Comparison of ENCODE assay signal across 19 cellular contexts in the genomic region with DNA sequence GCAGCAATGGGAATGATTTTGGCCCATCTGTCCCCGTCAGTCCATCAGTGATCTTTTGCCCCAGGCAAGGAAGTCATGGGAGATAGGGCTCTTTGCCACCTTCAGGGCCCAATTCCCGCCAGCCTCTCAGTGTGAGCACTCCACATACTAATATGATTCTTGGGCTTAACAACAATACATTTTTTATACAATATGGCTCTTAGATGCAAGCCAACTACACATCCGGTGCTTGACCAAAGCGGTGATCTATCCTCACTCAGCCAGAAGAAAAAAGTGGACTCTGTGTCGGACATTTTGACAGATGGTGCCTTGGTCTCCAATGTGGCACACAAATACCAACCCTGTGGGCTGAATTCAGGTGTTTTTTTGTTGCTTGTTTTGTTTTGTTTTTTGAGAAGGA.
A peak's percentile ranks its signal among the peaks of the same experiment; 100 is the strongest.
DNase-seq lines count a peak whose midpoint lies in the region; TF ChIP-seq lines count a peak whose summit lies in the region.
"Had no signal": no experiment of that assay in that cellular context is flagged by ENCODE, and none has a peak within 500 bp of the region (broad histone marks: within the 10 kb centered on the region; RNA-seq: fewer than 3 reads in every experiment).

No MANE protein-coding gene starts in this region.

- H3K4me3 Mint-ChIP-seq in brain = no peak overlapping the region
- no peak overlapping the region for H3K4me3 Mint-ChIP-seq in endodermal cell
- H3K4me3 Mint-ChIP-seq: CD4-positive, alpha-beta T cell; CD8-positive, alpha-beta T cell had no signal

- H3K27ac ChIP-seq in BLaER1 treated with 17β-estradiol and CSF1 and Interleukin-3, amounts not matched to agents 10 nM and 100 nM = peak overlapping the region in 8 of 11 experiments; percentile 90 to 99 (median 98); a peak in 15 of 22 replicates
- no peak overlapping the region for H3K27ac ChIP-seq in endodermal cell (ENCODE audit: low read depth, low read length)
- H3K27ac ChIP-seq: BLaER1, C4-2B had no signal

- no peaks in the 10 kb centered on the region for H3K36me3 ChIP-seq in BLaER1 treated with 17β-estradiol and CSF1 and Interleukin-3, amounts not matched to agents 10 nM and 100 nM
- H3K36me3 ChIP-seq in endodermal cell (ENCODE audit: control insufficient read depth, insufficient read depth, low read length) = no peaks in the 10 kb centered on the region
- H3K36me3 ChIP-seq: BE2C, BLaER1 had no signal

- no peaks in the 10 kb centered on the region for H3K27me3 ChIP-seq in BLaER1 treated with 17β-estradiol and CSF1 and Interleukin-3, amounts not matched to agents 10 nM and 100 nM
- H3K27me3 ChIP-seq in endodermal cell (ENCODE audit: control insufficient read depth, insufficient read depth, low read length, poor library complexity, severe bottlenecking) = peaks cover 10% of the 10 kb centered on the region
- H3K27me3 ChIP-seq: BE2C, BLaER1 had no signal

- H3K4me1 ChIP-seq in BLaER1 treated with 17β-estradiol and CSF1 and Interleukin-3, amounts not matched to agents 10 nM and 100 nM = peaks cover 42 to 77% (median 66%) of the 10 kb centered on the region in 10 experiments
- H3K4me1 ChIP-seq in endodermal cell (ENCODE audit: control insufficient read depth, insufficient read depth, low read length) = no peaks in the 10 kb centered on the region
- H3K4me1 ChIP-seq: BE2C had no signal

- H3K36me3 Mint-ChIP-seq in brain = no peaks in the 10 kb centered on the region
- H3K36me3 Mint-ChIP-seq in endodermal cell (ENCODE audit: low read depth) = no peaks in the 10 kb centered on the region
- H3K36me3 Mint-ChIP-seq: CD8-positive, alpha-beta T cell had no signal

- no peaks in the 10 kb centered on the region for H3K4me1 Mint-ChIP-seq in brain
- no peaks in the 10 kb centered on the region for H3K4me1 Mint-ChIP-seq in endodermal cell

- H3K4me3 ChIP-seq in BLaER1 treated with 17β-estradiol and CSF1 and Interleukin-3, amounts not matched to agents 10 nM and 100 nM = no peak overlapping the region
- no peak overlapping the region for H3K4me3 ChIP-seq in endodermal cell (ENCODE audit: low read length)
- H3K4me3 ChIP-seq: BLaER1, GM12878 had no signal

- TF ChIP-seq CTCF in brain (conservative IDR thresholded peaks at IDR 0.05) (no peak), endodermal cell (conservative IDR thresholded peaks at IDR 0.05) (no peak)

- no peaks in the 10 kb centered on the region for H4K20me1 ChIP-seq in BLaER1 treated with 17β-estradiol and CSF1 and Interleukin-3, amounts not matched to agents 10 nM and 100 nM
- H4K20me1 ChIP-seq: BLaER1 had no signal

- in situ Hi-C loops in G401 (cut with HindIII; ENCODE audit: low sequenced_read_pairs) = no loop called here

- H3K4me2 ChIP-seq in BLaER1 treated with 17β-estradiol and CSF1 and Interleukin-3, amounts not matched to agents 10 nM and 100 nM = peak overlapping the region in 3 of 11 experiments; percentile 87 to 96 (median 89); a peak in 1 of 22 replicates
- H3K4me2 ChIP-seq: BLaER1 had no signal

- H3K9ac ChIP-seq in BLaER1 treated with 17β-estradiol and CSF1 and Interleukin-3, amounts not matched to agents 10 nM and 100 nM = no peak overlapping the region
- H3K9ac ChIP-seq in endodermal cell (ENCODE audit: extremely low read depth, low read length, poor library complexity, severe bottlenecking) = no peak overlapping the region
- H3K9ac ChIP-seq: BLaER1 had no signal

- H3K27ac Mint-ChIP-seq in brain (peak overlapping the region in 3 of 5 experiments; percentile 59 to 69 (median 63)), endodermal cell (no peak overlapping the region)
- H3K27ac Mint-ChIP-seq: CD4-positive, alpha-beta T cell; CD8-positive, alpha-beta T cell had no signal

- WGBS in endodermal cell (ENCODE audit: insufficient coverage in 1 of 2, insufficient read length in 1 of 2), 2 experiments = 95 to 97% methylated on average over 5 of the region's 5 CpGs

- H3K27me3 Mint-ChIP-seq in brain = peaks cover 2% of the 10 kb centered on the region
- H3K27me3 Mint-ChIP-seq in endodermal cell (ENCODE audit: insufficient read depth) = peaks cover 19% of the 10 kb centered on the region
- H3K27me3 Mint-ChIP-seq: CD4-positive, alpha-beta T cell had no signal

- peaks cover 0 to 45% (median 8%) of the 10 kb centered on the region in 11 experiments; a peak in 9 of 22 replicates for H3K9me3 ChIP-seq in BLaER1 treated with 17β-estradiol and CSF1 and Interleukin-3, amounts not matched to agents 10 nM and 100 nM (replicated peaks in 1 of 11)
- no peaks in the 10 kb centered on the region for H3K9me3 ChIP-seq in endodermal cell (ENCODE audit: control insufficient read depth, low read length)
- H3K9me3 ChIP-seq: BE2C, BLaER1, Caco-2 had no signal

- peak; percentile 62 for DNase-seq in G401 (ENCODE audit: low spot score)
- DNase-seq in cerebellum (ENCODE audit: low spot score) = peak; percentile 34
- DNase-seq in NCI-H774 (lab: John Stamatoyannopoulos, UW) = no peak
- DNase-seq in endodermal cell = no peak
- DNase-seq in NCI-H526 (lab: John Stamatoyannopoulos, UW) = no peak
- DNase-seq: 8988T; ACHN; BE2C; Caco-2; Calu3; CD4-positive, alpha-beta T cell; CD8-positive, alpha-beta T cell; DMS79 treated with DMSO at 0.1 percent for 48 hours; GDM1 had no signal

- peaks cover 0 to 6% (median 0%) of the 10 kb centered on the region in 5 experiments for H3K9me3 Mint-ChIP-seq in brain
- H3K9me3 Mint-ChIP-seq in endodermal cell = no peaks in the 10 kb centered on the region
- H3K9me3 Mint-ChIP-seq: CD4-positive, alpha-beta T cell; CD8-positive, alpha-beta T cell had no signal

Comparison
In these comparisons a context has a peak if more than half of its experiments do, and no peak if none do; other contexts are left out.
1. DNase-seq: peak in G401 (single experiment) and cerebellum (single experiment); none in NCI-H774 (single experiment), endodermal cell (single experiment) and NCI-H526 (0 of 2).